27 cellular contexts compared by ENCODE assay signal in the genomic region with DNA sequence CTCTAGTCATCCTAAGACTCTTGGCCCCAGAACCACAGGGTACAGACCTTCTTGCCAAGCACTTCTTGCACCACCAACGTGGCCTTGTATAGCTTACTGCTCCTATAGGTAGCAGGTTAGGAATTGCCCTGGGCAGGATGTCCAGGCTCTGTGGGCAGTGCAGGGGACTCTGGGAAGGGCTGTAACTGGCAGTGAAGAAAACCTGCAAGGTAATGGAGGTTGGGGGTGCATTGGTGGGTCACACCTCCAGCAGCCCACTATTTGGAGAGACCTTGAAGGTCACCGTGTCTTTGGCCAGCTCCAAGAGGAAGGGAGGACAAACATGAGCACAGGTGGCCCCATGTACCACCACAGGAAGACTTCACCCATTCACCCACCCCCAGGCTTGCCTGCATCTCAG. TPM values are rescaled to one million over a fixed set of nuclear protein-coding genes. Genes with fewer than 3 reads are reported as not detected.
"Had no signal": no experiment of that assay in that cellular context is flagged by ENCODE, and none has a peak within 500 bp of the region (broad histone marks: within the 10 kb centered on the region; RNA-seq: fewer than 3 reads in every experiment).

No MANE protein-coding gene starts in this region.

- H3K4me1 Mint-ChIP-seq: IgD-negative memory B cell had no signal

- DNase-seq: KBM-7, MV-4-11, NCI-H1048, NCI-H1105, NCI-H1417, NCI-H146, NCI-H1694 treated with DMSO at 0.1 percent for 48 hours, NCI-H1930, NCI-H2081, NCI-H2107, NCI-H2171, NCI-H226, NCI-H446, NCI-H510A, NCI-H524 treated with DMSO at 0.1 percent for 48 hours, NCI-H69, NCI-H774, PC-3, SHP77, SK-N-SH had no signal

- H3K27ac Mint-ChIP-seq: IgD-negative memory B cell had no signal

- FAIRE-seq: HTR-8/SVneo had no signal

- H3K27ac ChIP-seq: HL-60, RWPE1 had no signal

- H3K4me3 Mint-ChIP-seq: IgD-negative memory B cell had no signal

- H3K36me3 Mint-ChIP-seq: IgD-negative memory B cell had no signal

- H3K9me3 ChIP-seq: SK-N-SH had no signal

RNA-seq across cellular contexts. Expression of a gene that starts 43.2 kb away (rescaled TPM):
- total RNA-seq: LHCN-M2, OCI-LY7, SK-MEL-5 had no signal
